Comparison of ENCODE assay signal across 1 cellular context in the genomic region with DNA sequence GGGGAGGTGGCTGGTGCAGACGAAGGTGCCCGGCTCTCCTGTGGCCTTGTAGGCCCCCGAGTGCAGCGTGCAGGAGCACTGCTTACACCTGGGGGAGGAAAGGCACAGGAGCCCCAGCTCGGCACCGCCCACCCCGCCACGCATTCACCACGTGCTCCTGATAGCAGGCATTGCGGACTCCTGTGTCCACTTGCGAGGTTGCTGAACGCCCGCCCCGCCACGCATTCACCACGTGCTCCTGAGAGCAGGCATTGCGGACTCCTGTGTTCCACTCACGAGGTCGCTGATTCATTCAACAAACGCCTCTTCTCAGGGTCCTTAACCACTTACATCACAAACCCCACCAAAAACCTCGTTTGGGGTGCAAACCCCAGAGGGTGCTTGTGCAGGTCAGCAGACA.
TF ChIP-seq lines count a peak whose summit lies in the region.

No MANE protein-coding gene starts in this region.

TF ChIP-seq in HepG2, 621 proteins besides CTCF, POLR2A, EP300 and RAD21:
- TF ChIP-seq ZNF3 (CRISPR knock-in tag; IDR thresholded peaks at IDR 0.05) (peak; percentile 42; the same call in 1 of the 2 replicates), AGO2 (optimal IDR thresholded peaks at IDR 0.05; ENCODE audit: low read depth, low read length) (peak; percentile 8), ZNF20 (CRISPR knock-in tag; IDR thresholded peaks at IDR 0.05) (no peak)
TF ChIP-seq in HepG2: peak in this region for 2.
